8 cellular contexts compared by ENCODE assay signal in the genomic region with DNA sequence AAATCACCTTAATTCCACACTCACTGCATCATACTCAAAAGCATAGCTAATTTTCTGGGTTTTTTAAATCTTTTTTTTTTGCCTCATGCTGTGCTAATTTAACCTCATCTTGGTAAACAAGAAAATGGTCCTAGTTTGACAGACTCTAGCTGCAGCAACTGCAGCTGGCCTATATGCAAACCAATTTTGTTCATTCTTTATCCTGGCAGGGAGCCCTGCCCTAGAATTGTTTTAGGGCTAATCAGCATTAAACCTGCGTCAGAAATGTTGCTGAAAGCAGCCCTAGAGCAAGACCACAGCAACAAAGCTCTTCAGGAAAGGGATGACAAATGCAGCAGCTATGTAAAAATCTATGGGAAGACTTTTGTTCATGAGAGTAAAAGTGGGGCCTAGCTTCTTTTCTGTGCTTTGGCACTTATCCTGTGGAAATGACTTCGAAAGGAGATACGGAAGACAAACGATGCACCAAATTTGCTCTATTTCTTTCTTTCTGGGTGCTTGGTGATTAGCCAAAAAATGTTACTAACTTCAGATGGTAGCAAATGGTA.
DNase-seq lines count a peak whose midpoint lies in the region; ATAC-seq, FAIRE-seq and TF ChIP-seq lines count a peak whose summit lies in the region.

No MANE protein-coding gene starts in this region.

- H3K4me1 ChIP-seq in A673 (ENCODE audit: insufficient read depth, low read length, poor library complexity, severe bottlenecking) (peaks cover 10% of the 10 kb centered on the region), adrenal gland (replicated peaks in 1 of 2) (peaks cover 10 to 31% of the 10 kb centered on the region in 2 donors)

- H3K27ac Mint-ChIP-seq in CD14-positive monocyte = no peak overlapping the region

- ATAC-seq in HG03097 (IDR thresholded peaks at IDR 0.05; ENCODE audit: low FRiP score, unreplicated experiment) (no peak), HG03139 (IDR thresholded peaks at IDR 0.05; ENCODE audit: unreplicated experiment) (no peak), GM18861 (IDR thresholded peaks at IDR 0.05; ENCODE audit: unreplicated experiment) (no peak)

- CTCF ChIA-PET in A673 (lab: Charles Lee) = interaction anchor here (0.8 kb wide), 1 partner anchor 247 kb away, joined by 3 read pairs; no protein-coding TSS in a partner anchor

- intact Hi-C loops in A673 (cut with micrococcal nuclease; ENCODE audit: unreplicated experiment) = no loop called here
- intact Hi-C loops in adrenal gland (cut with DNase I) = no loop called here
- intact Hi-C loops in CD14-positive monocyte (cut with micrococcal nuclease) = no loop called here

- H3K27ac ChIP-seq in A673 (ENCODE audit: low read depth, low read length, poor library complexity, severe bottlenecking) (peak overlapping the region; percentile 12), adrenal gland (peak overlapping the region in 3 of 5 donors; percentile 9 to 68 (median 29))

- H3K4me3 Mint-ChIP-seq in CD14-positive monocyte = no peak overlapping the region

- no peaks in the 10 kb centered on the region for H3K36me3 Mint-ChIP-seq in CD14-positive monocyte

- TF ChIP-seq EP300 in Ishikawa (IDR thresholded peaks at IDR 0.05; ENCODE audit: borderline replicate concordance) = peak; percentile 90

- DNase-seq in A673 (ENCODE audit: low spot score) = peak; percentile 76
- DNase-seq in adrenal gland = peak; percentile 32 to 83 (median 66)
- no peak for DNase-seq in CD14-positive monocyte (ENCODE audit: low spot score)

- no peak for TF ChIP-seq CTCF in A673 (conservative IDR thresholded peaks at IDR 0.05; ENCODE audit: low read depth, low read length)
- no peak for TF ChIP-seq CTCF in adrenal gland (IDR thresholded peaks at IDR 0.05)
- TF ChIP-seq CTCF in CD14-positive monocyte (IDR thresholded peaks at IDR 0.05) = no peak

- peak; percentile 9; the same call in 1 of the 2 replicates for TF ChIP-seq RAD21 in Ishikawa (IDR thresholded peaks at IDR 0.05; ENCODE audit: low read depth)

- H3K4me3 ChIP-seq in A673 (ENCODE audit: low read depth, low read length, poor library complexity, severe bottlenecking) (no peak overlapping the region), adrenal gland (no peak overlapping the region)

- no TSS peak for BruUV-seq in A673 (replicated peaks; lab: Mats Ljungman, UMichigan)

- H3K9me3 Mint-ChIP-seq in CD14-positive monocyte = no peaks in the 10 kb centered on the region

- no peaks in the 10 kb centered on the region for H3K27me3 ChIP-seq in A673 (replicated peaks; ENCODE audit: insufficient read depth, low read depth, low read length, poor library complexity)
- H3K27me3 ChIP-seq in adrenal gland = no peaks in the 10 kb centered on the region

- peak; percentile 58 for FAIRE-seq in islet of Langerhans (lab: Jason Lieb, UNC)

- no peaks in the 10 kb centered on the region for H3K4me1 Mint-ChIP-seq in CD14-positive monocyte

- H3K9me3 ChIP-seq in A673 (ENCODE audit: low read depth, low read length, poor library complexity, severe bottlenecking) (no peaks in the 10 kb centered on the region), adrenal gland (replicated peaks in 1 of 3) (no peaks in the 10 kb centered on the region)

- 17 to 32% (median 26%) methylated on average over 4 of the region's 4 CpGs for WGBS in adrenal gland, 4 donors

- no peak for TF ChIP-seq POLR2A in adrenal gland (IDR thresholded peaks at IDR 0.05)

- H3K36me3 ChIP-seq in A673 (ENCODE audit: insufficient read depth, low read length, poor library complexity, severe bottlenecking) (no peaks in the 10 kb centered on the region), adrenal gland (replicated peaks in 1 of 2) (no peaks in the 10 kb centered on the region)

- H3K27me3 Mint-ChIP-seq in CD14-positive monocyte (ENCODE audit: low read depth in 3 of 3) = no peaks in the 10 kb centered on the region

- POLR2A ChIA-PET in A673 (lab: Charles Lee; ENCODE audit: low non-redundant PET) = no interaction called here

TF ChIP-seq in Ishikawa, 13 proteins besides CTCF, POLR2A, EP300 and RAD21:
- TF ChIP-seq TEAD4 (IDR thresholded peaks at IDR 0.05) (peak; percentile 87), CEBPB (IDR thresholded peaks at IDR 0.05) (peak; percentile 26; the same call in 1 of the 2 replicates), NFIC (IDR thresholded peaks at IDR 0.05) (peak; percentile 83), TAF1 (IDR thresholded peaks at IDR 0.05; ENCODE audit: low read depth) (no peak), ZBTB7A (IDR thresholded peaks at IDR 0.05; ENCODE audit: low read depth) (no peak), TCF12 (IDR thresholded peaks at IDR 0.05; ENCODE audit: low read depth) (peak; percentile 90), FOXM1 (IDR thresholded peaks at IDR 0.05; ENCODE audit: borderline replicate concordance, low read depth) (peak; percentile 71; the same call in 1 of the 2 replicates), CREB1 (IDR thresholded peaks at IDR 0.05; ENCODE audit: low read depth) (peak; percentile 49)
- TF ChIP-seq, protein P1, sequence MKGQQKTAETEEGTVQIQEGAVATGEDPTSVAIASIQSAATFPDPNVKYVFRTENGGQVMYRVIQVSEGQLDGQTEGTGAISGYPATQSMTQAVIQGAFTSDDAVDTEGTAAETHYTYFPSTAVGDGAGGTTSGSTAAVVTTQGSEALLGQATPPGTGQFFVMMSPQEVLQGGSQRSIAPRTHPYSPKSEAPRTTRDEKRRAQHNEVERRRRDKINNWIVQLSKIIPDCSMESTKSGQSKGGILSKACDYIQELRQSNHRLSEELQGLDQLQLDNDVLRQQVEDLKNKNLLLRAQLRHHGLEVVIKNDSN (IDR thresholded peaks at IDR 0.05) = no peak
TF ChIP-seq in Ishikawa: peak in this region for 6.
